17 cellular contexts compared by ENCODE assay signal in the genomic region with DNA sequence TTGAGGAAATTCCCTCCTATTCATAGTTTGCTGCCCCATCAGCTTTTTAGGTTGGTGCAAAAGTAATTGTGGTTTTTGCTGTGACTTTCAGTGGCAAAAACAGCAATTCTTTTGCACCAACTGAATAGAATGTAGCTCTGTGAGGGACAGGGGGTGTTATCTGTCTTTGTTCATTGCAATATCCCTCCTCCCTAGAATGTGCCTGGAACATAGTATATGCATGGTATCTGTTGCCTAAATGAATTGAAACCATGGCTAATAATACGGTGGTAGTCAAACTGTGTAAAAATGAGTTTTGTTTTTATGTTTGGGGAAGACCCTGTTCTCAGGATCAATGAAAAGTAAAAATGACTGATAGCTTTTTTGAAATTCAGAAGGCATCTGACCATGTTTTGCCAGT. TPM values are rescaled to one million over a fixed set of nuclear protein-coding genes. Genes with fewer than 3 reads are reported as not detected.
A peak's percentile ranks its signal among the peaks of the same experiment; 100 is the strongest.
DNase-seq lines count a peak whose midpoint lies in the region; ATAC-seq, FAIRE-seq and TF ChIP-seq lines count a peak whose summit lies in the region.
"Had no signal": no experiment of that assay in that cellular context is flagged by ENCODE, and none has a peak within 500 bp of the region (broad histone marks: within the 10 kb centered on the region; RNA-seq: fewer than 3 reads in every experiment).

No MANE protein-coding gene starts in this region.

- ATAC-seq in activated CD8-positive, alpha-beta T cell treated with anti-CD3 and anti-CD28 coated beads for 36 hours: peak; percentile 60
- no peak for ATAC-seq in activated CD8-positive, alpha-beta T cell treated with anti-CD3 and anti-CD28 coated beads, Interleukin-2, amount 10 ng/mL, durations not matched to agents 7 days and 5 days
- ATAC-seq in stimulated activated memory B cell treated with anti-CD40 and anti-IgM and Interleukin-4, amounts not matched to agents 10 μg/mL and 1 μg/mL and 100 μg/mL, for 72 hours: no peak
- no peak for ATAC-seq in upper lobe of left lung (ENCODE audit: low FRiP score in 2 of 2)
- ATAC-seq in HG02840 (IDR thresholded peaks at IDR 0.05; ENCODE audit: low FRiP score, unreplicated experiment): no peak
- ATAC-seq in gastrocnemius medialis: no peak
- ATAC-seq: PC-3 had no signal

- in situ Hi-C loops in gastrocnemius medialis (cut with MboI; ENCODE audit: low sequenced_read_pairs in 4 of 4): no loop called here

- no peak for TF ChIP-seq CTCF in activated CD8-positive, alpha-beta T cell treated with anti-CD3 and anti-CD28 coated beads for 36 hours (IDR thresholded peaks at IDR 0.05)
- TF ChIP-seq CTCF in WERI-Rb-1 (IDR thresholded peaks at IDR 0.05; ENCODE audit: low read depth, low read length) (no peak), upper lobe of left lung (IDR thresholded peaks at IDR 0.05) (no peak), gastrocnemius medialis (IDR thresholded peaks at IDR 0.05 in 4 of 5, conservative IDR thresholded peaks at IDR 0.05 in 1 of 5) (no peak)

- TF ChIP-seq POLR2A in GM12891 (IDR thresholded peaks at IDR 0.05; ENCODE audit: low read depth, low read length) (no peak), upper lobe of left lung (IDR thresholded peaks at IDR 0.05) (no peak), gastrocnemius medialis (IDR thresholded peaks at IDR 0.05) (no peak)

- H3K36me3 ChIP-seq in WERI-Rb-1 (peaks cover 44% of the 10 kb centered on the region), upper lobe of left lung (peaks cover 1 to 52% (median 18%) of the 10 kb centered on the region in 4 donors), gastrocnemius medialis (peaks cover 0 to 11% of the 10 kb centered on the region in 2 donors)

- CTCF ChIA-PET in activated CD8-positive, alpha-beta T cell treated with anti-CD3 and anti-CD28 coated beads for 36 hours (lab: Charles Lee): interaction anchor here (0.9 to 2.1 kb wide), 2 partner anchors 38 to 229 kb away, joined by 3 to 7 read pairs; no protein-coding TSS in a partner anchor
- CTCF ChIA-PET in activated CD8-positive, alpha-beta T cell treated with anti-CD3 and anti-CD28 coated beads, Interleukin-2, amount 10 ng/mL, durations not matched to agents 7 days and 5 days (lab: Charles Lee): interaction anchor here (1.4 to 2.7 kb wide), 3 partner anchors 18 to 38 kb away, joined by 3 to 9 read pairs (median 9); no protein-coding TSS in a partner anchor

- no peak overlapping the region for H3K4me3 Mint-ChIP-seq in activated CD8-positive, alpha-beta T cell treated with anti-CD3 and anti-CD28 coated beads for 36 hours
- H3K4me3 Mint-ChIP-seq in activated CD8-positive, alpha-beta T cell treated with anti-CD3 and anti-CD28 coated beads, Interleukin-2, amount 10 ng/mL, durations not matched to agents 7 days and 5 days: no peak overlapping the region
- no peak overlapping the region for H3K4me3 Mint-ChIP-seq in stimulated activated memory B cell treated with anti-CD40 and anti-IgM and Interleukin-4, amounts not matched to agents 10 μg/mL and 1 μg/mL and 100 μg/mL, for 72 hours

- POLR2A ChIA-PET in activated CD8-positive, alpha-beta T cell treated with anti-CD3 and anti-CD28 coated beads for 36 hours (lab: Charles Lee): interaction anchor here (1.0 to 1.3 kb wide), 2 partner anchors 46 to 190 kb away, joined by 3 read pairs; no protein-coding TSS in a partner anchor
- POLR2A ChIA-PET in activated CD8-positive, alpha-beta T cell treated with anti-CD3 and anti-CD28 coated beads, Interleukin-2, amount 10 ng/mL, durations not matched to agents 7 days and 5 days (lab: Charles Lee): no interaction called here

- H3K4me3 ChIP-seq in WERI-Rb-1 (ENCODE audit: low read depth, low read length): no peak overlapping the region
- no peak overlapping the region for H3K4me3 ChIP-seq in upper lobe of left lung
- no peak overlapping the region for H3K4me3 ChIP-seq in gastrocnemius medialis
- H3K4me3 ChIP-seq: BLaER1 treated with 17β-estradiol and CSF1 and Interleukin-3, amounts not matched to agents 10 nM and 100 nM; SJSA1 had no signal

- H3K27ac ChIP-seq in WERI-Rb-1: peak overlapping the region; percentile 14; the same call in 1 of the 2 replicates
- no peak overlapping the region for H3K27ac ChIP-seq in upper lobe of left lung
- no peak overlapping the region for H3K27ac ChIP-seq in gastrocnemius medialis
- H3K27ac ChIP-seq: BLaER1 treated with 17β-estradiol and CSF1 and Interleukin-3, amounts not matched to agents 10 nM and 100 nM; SJSA1 had no signal

- 85 to 96% methylated on average over 1 of the region's 1 CpG for WGBS in upper lobe of left lung, 2 donors

- peaks cover 25% of the 10 kb centered on the region for H3K4me1 Mint-ChIP-seq in activated CD8-positive, alpha-beta T cell treated with anti-CD3 and anti-CD28 coated beads for 36 hours (ENCODE audit: low read depth)
- peaks cover 17% of the 10 kb centered on the region for H3K4me1 Mint-ChIP-seq in activated CD8-positive, alpha-beta T cell treated with anti-CD3 and anti-CD28 coated beads, Interleukin-2, amount 10 ng/mL, durations not matched to agents 7 days and 5 days (ENCODE audit: low read depth)
- peaks cover 26% of the 10 kb centered on the region for H3K4me1 Mint-ChIP-seq in stimulated activated memory B cell treated with anti-CD40 and anti-IgM and Interleukin-4, amounts not matched to agents 10 μg/mL and 1 μg/mL and 100 μg/mL, for 72 hours

- H3K27me3 Mint-ChIP-seq in activated CD8-positive, alpha-beta T cell treated with anti-CD3 and anti-CD28 coated beads for 36 hours: no peaks in the 10 kb centered on the region
- no peaks in the 10 kb centered on the region for H3K27me3 Mint-ChIP-seq in activated CD8-positive, alpha-beta T cell treated with anti-CD3 and anti-CD28 coated beads, Interleukin-2, amount 10 ng/mL, durations not matched to agents 7 days and 5 days (ENCODE audit: low read depth)
- no peaks in the 10 kb centered on the region for H3K27me3 Mint-ChIP-seq in stimulated activated memory B cell treated with anti-CD40 and anti-IgM and Interleukin-4, amounts not matched to agents 10 μg/mL and 1 μg/mL and 100 μg/mL, for 72 hours

- peaks cover 0 to 10% (median 3%) of the 10 kb centered on the region in 4 donors for H3K4me1 ChIP-seq in upper lobe of left lung
- H3K4me1 ChIP-seq in gastrocnemius medialis: peaks cover 13 to 20% of the 10 kb centered on the region in 2 donors

- no peaks in the 10 kb centered on the region for H3K9me3 Mint-ChIP-seq in activated CD8-positive, alpha-beta T cell treated with anti-CD3 and anti-CD28 coated beads for 36 hours
- no peaks in the 10 kb centered on the region for H3K9me3 Mint-ChIP-seq in activated CD8-positive, alpha-beta T cell treated with anti-CD3 and anti-CD28 coated beads, Interleukin-2, amount 10 ng/mL, durations not matched to agents 7 days and 5 days (ENCODE audit: insufficient read depth)
- no peaks in the 10 kb centered on the region for H3K9me3 Mint-ChIP-seq in stimulated activated memory B cell treated with anti-CD40 and anti-IgM and Interleukin-4, amounts not matched to agents 10 μg/mL and 1 μg/mL and 100 μg/mL, for 72 hours

- H3K36me3 Mint-ChIP-seq in activated CD8-positive, alpha-beta T cell treated with anti-CD3 and anti-CD28 coated beads for 36 hours (ENCODE audit: low read depth): peaks cover 20% of the 10 kb centered on the region
- peaks cover 34% of the 10 kb centered on the region for H3K36me3 Mint-ChIP-seq in activated CD8-positive, alpha-beta T cell treated with anti-CD3 and anti-CD28 coated beads, Interleukin-2, amount 10 ng/mL, durations not matched to agents 7 days and 5 days (ENCODE audit: low read depth)
- peaks cover 61% of the 10 kb centered on the region for H3K36me3 Mint-ChIP-seq in stimulated activated memory B cell treated with anti-CD40 and anti-IgM and Interleukin-4, amounts not matched to agents 10 μg/mL and 1 μg/mL and 100 μg/mL, for 72 hours

- peak; percentile 54 for FAIRE-seq in GM12891 (lab: Jason Lieb, UNC)
- FAIRE-seq: H54 had no signal

- DNase-seq in activated CD8-positive, alpha-beta T cell treated with anti-CD3 and anti-CD28 coated beads for 36 hours: no peak
- DNase-seq in activated CD8-positive, alpha-beta T cell treated with anti-CD3 and anti-CD28 coated beads, Interleukin-2, amount 10 ng/mL, durations not matched to agents 7 days and 5 days: no peak
- no peak for DNase-seq in GM12891 (ENCODE audit: insufficient read length, low spot score)
- no peak for DNase-seq in WERI-Rb-1
- DNase-seq in upper lobe of left lung: no peak
- no peak for DNase-seq in gastrocnemius medialis
- DNase-seq: IMR-90; NCI-H1436; NCI-H2081; NCI-H524 treated with DMSO at 0.1 percent for 48 hours; NK-92 treated with Interleukin-12 subunit alpha and Interleukin-12 subunit beta, amount 100 ng/mL, for 24 hours; PC-3 had no signal

- intact Hi-C loops in activated CD8-positive, alpha-beta T cell treated with anti-CD3 and anti-CD28 coated beads for 36 hours (cut with micrococcal nuclease): no loop called here
- intact Hi-C loops in gastrocnemius medialis (cut with DNase I; ENCODE audit: low total_unique reads): no loop called here

- peak overlapping the region; percentile 41 for H3K27ac Mint-ChIP-seq in activated CD8-positive, alpha-beta T cell treated with anti-CD3 and anti-CD28 coated beads for 36 hours
- H3K27ac Mint-ChIP-seq in activated CD8-positive, alpha-beta T cell treated with anti-CD3 and anti-CD28 coated beads, Interleukin-2, amount 10 ng/mL, durations not matched to agents 7 days and 5 days: no peak overlapping the region
- H3K27ac Mint-ChIP-seq in stimulated activated memory B cell treated with anti-CD40 and anti-IgM and Interleukin-4, amounts not matched to agents 10 μg/mL and 1 μg/mL and 100 μg/mL, for 72 hours: peak overlapping the region; percentile 16

- no peak for TF ChIP-seq EP300 in upper lobe of left lung (IDR thresholded peaks at IDR 0.05)

- no peaks in the 10 kb centered on the region for H3K9me3 ChIP-seq in WERI-Rb-1 (ENCODE audit: severe bottlenecking)
- no peaks in the 10 kb centered on the region for H3K9me3 ChIP-seq in upper lobe of left lung
- H3K9me3 ChIP-seq in gastrocnemius medialis: no peaks in the 10 kb centered on the region
- H3K9me3 ChIP-seq: BLaER1 treated with 17β-estradiol and CSF1 and Interleukin-3, amounts not matched to agents 10 nM and 100 nM; SJSA1 had no signal

- no peaks in the 10 kb centered on the region for H3K27me3 ChIP-seq in WERI-Rb-1 (ENCODE audit: insufficient read depth, low read depth, severe bottlenecking)
- no peaks in the 10 kb centered on the region for H3K27me3 ChIP-seq in upper lobe of left lung
- no peaks in the 10 kb centered on the region for H3K27me3 ChIP-seq in gastrocnemius medialis
- H3K27me3 ChIP-seq: BLaER1 treated with 17β-estradiol and CSF1 and Interleukin-3, amounts not matched to agents 10 nM and 100 nM; SJSA1 had no signal

RNA-seq across cellular contexts. Expression of gene SCAND1, which starts 45.1 kb away (rescaled TPM):
- total RNA-seq in activated CD8-positive, alpha-beta T cell treated with anti-CD3 and anti-CD28 coated beads for 36 hours: 10 to 100 TPM; 46.4 to 49.2 TPM
- 10 to 100 TPM; 63.2 to 64.7 TPM for total RNA-seq in activated CD8-positive, alpha-beta T cell treated with anti-CD3 and anti-CD28 coated beads, Interleukin-2, amount 10 ng/mL, durations not matched to agents 7 days and 5 days
- 39.2 TPM for polyA plus RNA-seq in GM12891 (2012; ENCODE audit: low read depth, missing spikeins)
- total RNA-seq in upper lobe of left lung (100 to 1,000 TPM in 2 of 6 donors, 10 to 100 TPM in 4; 51.1 to 143 (median 84.5) TPM), gastrocnemius medialis (100 to 1,000 TPM in 3 of 4 donors, 10 to 100 TPM in 1; 88.3 to 138 (median 118) TPM)

RNA-seq across cellular contexts. Expression of gene CNBD2, which starts 59.2 kb away (rescaled TPM):
- 1 to 10 TPM; 4.9 to 6.1 TPM for total RNA-seq in activated CD8-positive, alpha-beta T cell treated with anti-CD3 and anti-CD28 coated beads for 36 hours
- 1 to 10 TPM; 4.9 to 6.1 TPM for total RNA-seq in activated CD8-positive, alpha-beta T cell treated with anti-CD3 and anti-CD28 coated beads, Interleukin-2, amount 10 ng/mL, durations not matched to agents 7 days and 5 days
- polyA plus RNA-seq in GM12891 (2012; ENCODE audit: low read depth, missing spikeins): 3.6 TPM
- 1 to 10 TPM in 5 of 6 donors, not detected in 1; 2.2 to 4.2 (median 3.7) TPM for total RNA-seq in upper lobe of left lung
- total RNA-seq in gastrocnemius medialis: 10 to 100 TPM in 1 of 4 donors, 1 to 10 TPM in 3; 6.4 to 18.7 (median 8.6) TPM
